Comparison of ENCODE assay signal across 8 cellular contexts in genomic region chr2:161090401-161090800, GRCh38.
DNase-seq lines count a peak whose midpoint lies in the region; ATAC-seq and TF ChIP-seq lines count a peak whose summit lies in the region.

No MANE protein-coding gene starts in this region.

- CTCF ChIA-PET in activated CD8-positive, alpha-beta T cell treated with anti-CD3 and anti-CD28 coated beads for 36 hours (lab: Charles Lee) = interaction anchor here (0.9 to 2.4 kb wide), 2 partner anchors 9 to 26 kb away, joined by 3 to 8 read pairs; no protein-coding TSS in a partner anchor

- H3K9me3 Mint-ChIP-seq in activated CD8-positive, alpha-beta T cell treated with anti-CD3 and anti-CD28 coated beads for 36 hours = no peaks in the 10 kb centered on the region

- DNase-seq in activated CD8-positive, alpha-beta T cell treated with anti-CD3 and anti-CD28 coated beads for 36 hours = peak; percentile 47
- DNase-seq in stimulated activated CD4-positive, alpha-beta T cell treated with anti-CD3 and anti-CD28 coated beads, Interleukin-12 subunit alpha, Interleukin-12 subunit beta, amount 100 ng/mL, for 4 hours = peak; percentile 17
- DNase-seq in NCI-H146 treated with DMSO at 0.1 percent for 48 hours (lab: John Stamatoyannopoulos, UW; ENCODE audit: unreplicated experiment) (no peak), NCI-H1092 treated with DMSO at 0.1 percent for 48 hours (lab: John Stamatoyannopoulos, UW) (no peak), esophagus muscularis mucosa (ENCODE audit: extremely low spot score) (no peak), NK-92 (lab: John Stamatoyannopoulos, UW; ENCODE audit: unreplicated experiment) (no peak)

- TF ChIP-seq CTCF in activated CD8-positive, alpha-beta T cell treated with anti-CD3 and anti-CD28 coated beads for 36 hours (IDR thresholded peaks at IDR 0.05) = no peak
- no peak for TF ChIP-seq CTCF in esophagus muscularis mucosa (IDR thresholded peaks at IDR 0.05)

- no peak overlapping the region for H3K4me3 Mint-ChIP-seq in activated CD8-positive, alpha-beta T cell treated with anti-CD3 and anti-CD28 coated beads for 36 hours

- H3K9me3 ChIP-seq in esophagus muscularis mucosa = no peaks in the 10 kb centered on the region

- POLR2A ChIA-PET in activated CD8-positive, alpha-beta T cell treated with anti-CD3 and anti-CD28 coated beads for 36 hours (lab: Charles Lee) = interaction anchor here (0.7 to 0.9 kb wide), 3 partner anchors 11 to 45 kb away, joined by 3 read pairs; no protein-coding TSS in a partner anchor

- intact Hi-C loops in activated CD8-positive, alpha-beta T cell treated with anti-CD3 and anti-CD28 coated beads for 36 hours (cut with micrococcal nuclease) = no loop called here
- intact Hi-C loops in esophagus muscularis mucosa (cut with DNase I) = no loop called here

- H3K4me1 Mint-ChIP-seq in activated CD8-positive, alpha-beta T cell treated with anti-CD3 and anti-CD28 coated beads for 36 hours (ENCODE audit: low read depth) = peaks cover 31% of the 10 kb centered on the region

- TF ChIP-seq POLR2A in esophagus muscularis mucosa (IDR thresholded peaks at IDR 0.05; ENCODE audit: low read depth) = no peak

- H3K4me3 ChIP-seq in esophagus muscularis mucosa = no peak overlapping the region

- H3K36me3 Mint-ChIP-seq in activated CD8-positive, alpha-beta T cell treated with anti-CD3 and anti-CD28 coated beads for 36 hours (ENCODE audit: low read depth) = no peaks in the 10 kb centered on the region

- 61% methylated on average over 5 of the region's 5 CpGs for WGBS in esophagus muscularis mucosa

- no peak overlapping the region for H3K27ac ChIP-seq in esophagus muscularis mucosa (replicated peaks in 1 of 4)

- ATAC-seq in GM19035 (IDR thresholded peaks at IDR 0.05; ENCODE audit: unreplicated experiment) (peak; percentile 65), HG03103 (IDR thresholded peaks at IDR 0.05; ENCODE audit: low read depth, unreplicated experiment) (peak; percentile 41)
- ATAC-seq in activated CD8-positive, alpha-beta T cell treated with anti-CD3 and anti-CD28 coated beads for 36 hours = peak; percentile 85

- no peaks in the 10 kb centered on the region for H3K27me3 Mint-ChIP-seq in activated CD8-positive, alpha-beta T cell treated with anti-CD3 and anti-CD28 coated beads for 36 hours

- H3K27me3 ChIP-seq in esophagus muscularis mucosa = no peaks in the 10 kb centered on the region

- no peaks in the 10 kb centered on the region for H3K4me1 ChIP-seq in esophagus muscularis mucosa

- peak overlapping the region; percentile 64 for H3K27ac Mint-ChIP-seq in activated CD8-positive, alpha-beta T cell treated with anti-CD3 and anti-CD28 coated beads for 36 hours

- TF ChIP-seq EP300 in esophagus muscularis mucosa (IDR thresholded peaks at IDR 0.05) = no peak

- H3K36me3 ChIP-seq in esophagus muscularis mucosa = no peaks in the 10 kb centered on the region

Comparison
In these comparisons a context has a peak if more than half of its experiments do, and no peak if none do; other contexts are left out.
1. DNase-seq: peak in activated CD8-positive, alpha-beta T cell treated with anti-CD3 and anti-CD28 coated beads for 36 hours (single experiment) and stimulated activated CD4-positive, alpha-beta T cell treated with anti-CD3 and anti-CD28 coated beads, Interleukin-12 subunit alpha, Interleukin-12 subunit beta, amount 100 ng/mL, for 4 hours (single experiment); none in NCI-H146 treated with DMSO at 0.1 percent for 48 hours (single experiment), NCI-H1092 treated with DMSO at 0.1 percent for 48 hours (single experiment), esophagus muscularis mucosa (single experiment) and NK-92 (single experiment).
2. Peak in every context shown above with its lines, with median percentiles within 50 percentile points of each other: ATAC-seq.